Comparison of ENCODE assay signal across 8 cellular contexts in genomic region chr11:45804806-45805304, GRCh38. TPM values are rescaled to one million over a fixed set of nuclear protein-coding genes. Genes with fewer than 3 reads are reported as not detected.
DNase-seq lines count a peak whose midpoint lies in the region; ATAC-seq and TF ChIP-seq lines count a peak whose summit lies in the region.

TSS of gene SLC35C1 (plus strand) at chr11:45805149. CDS start at chr11:45805802, 653 bp downstream.

- H3K27me3 Mint-ChIP-seq in activated naive CD8-positive, alpha-beta T cell treated with anti-CD3 and anti-CD28 coated beads, Interleukin-2, amount 50 U/mL, for 24 hours, result no peaks in the 10 kb centered on the region
- H3K27me3 Mint-ChIP-seq in type B pancreatic cell, result peaks cover 23% of the 10 kb centered on the region

- intact Hi-C loops in Right ventricle myocardium superior (cut with DNase I), result no loop called here

- H3K27ac Mint-ChIP-seq in activated naive CD8-positive, alpha-beta T cell treated with anti-CD3 and anti-CD28 coated beads, Interleukin-2, amount 50 U/mL, for 24 hours, result peak within 1 kb of the TSS; percentile 90
- H3K27ac Mint-ChIP-seq in type B pancreatic cell, result peak within 1 kb of the TSS; percentile 96

- H3K4me3 Mint-ChIP-seq in activated naive CD8-positive, alpha-beta T cell treated with anti-CD3 and anti-CD28 coated beads, Interleukin-2, amount 50 U/mL, for 24 hours, result peak within 1 kb of the TSS; percentile 90
- peak within 1 kb of the TSS; percentile 96 for H3K4me3 Mint-ChIP-seq in type B pancreatic cell

- ATAC-seq in HG02642 (IDR thresholded peaks at IDR 0.05; ENCODE audit: poor library complexity, unreplicated experiment) (peak; percentile 97), Right ventricle myocardium superior (ENCODE audit: poor library complexity) (peak; percentile 98)
- ATAC-seq in activated naive CD8-positive, alpha-beta T cell treated with anti-CD3 and anti-CD28 coated beads, Interleukin-2, amount 50 U/mL, for 24 hours, result peak; percentile 95

- H3K36me3 Mint-ChIP-seq in activated naive CD8-positive, alpha-beta T cell treated with anti-CD3 and anti-CD28 coated beads, Interleukin-2, amount 50 U/mL, for 24 hours (ENCODE audit: low read depth), result peaks cover 3% of the 10 kb centered on the region
- H3K36me3 Mint-ChIP-seq in type B pancreatic cell, result peaks cover 7% of the 10 kb centered on the region

- H3K4me1 Mint-ChIP-seq in activated naive CD8-positive, alpha-beta T cell treated with anti-CD3 and anti-CD28 coated beads, Interleukin-2, amount 50 U/mL, for 24 hours, result peaks cover 36% of the 10 kb centered on the region
- peaks cover 19% of the 10 kb centered on the region for H3K4me1 Mint-ChIP-seq in type B pancreatic cell (ENCODE audit: unreplicated experiment)

- H3K9me3 Mint-ChIP-seq in activated naive CD8-positive, alpha-beta T cell treated with anti-CD3 and anti-CD28 coated beads, Interleukin-2, amount 50 U/mL, for 24 hours, result no peaks in the 10 kb centered on the region
- H3K9me3 Mint-ChIP-seq in type B pancreatic cell, result no peaks in the 10 kb centered on the region

- H3K4me3 ChIP-seq in GM12865 (ENCODE audit: low read depth, low read length), result peak within 1 kb of the TSS; percentile 89

- no peak for TF ChIP-seq CTCF in GM12865 (IDR thresholded peaks at IDR 0.05; ENCODE audit: insufficient read depth, low read depth, low read length, missing control alignments)
- TF ChIP-seq CTCF in type B pancreatic cell (conservative IDR thresholded peaks at IDR 0.05), result no peak

- DNase-seq in GM12865 (ENCODE audit: low read depth) (peak; percentile 97), NCI-H1105 treated with DMSO at 0.1 percent for 48 hours (lab: John Stamatoyannopoulos, UW) (peak; percentile 90), SW 1271 (lab: John Stamatoyannopoulos, UW) (peak; percentile 78 to 86), Right ventricle myocardium superior (peak; percentile 98), pons (ENCODE audit: low spot score) (peak; percentile 95), type B pancreatic cell (ENCODE audit: extremely low spot score, unreplicated experiment) (peak; percentile 96)
- DNase-seq in activated naive CD8-positive, alpha-beta T cell treated with anti-CD3 and anti-CD28 coated beads, Interleukin-2, amount 50 U/mL, for 24 hours, result peak; percentile 99

RNA-seq across cellular contexts. Expression of gene SLC35C1, which starts in this region (rescaled TPM):
- total RNA-seq in Right ventricle myocardium superior (5.8 TPM), type B pancreatic cell (ENCODE audit: low replicate concordance) (19.5 and 26.0 TPM in 2 replicates)

Comparison
In these comparisons a context has a peak if more than half of its experiments do, and no peak if none do; other contexts are left out.
1. Peak in every context shown above with its lines: DNase-seq, ATAC-seq and H3K4me3 ChIP-seq.